In genomic region chr17:19363114-19363438, GRCh38 we compare ENCODE assay signal across 8 cellular contexts. TPM values are rescaled to one million over a fixed set of nuclear protein-coding genes. Genes with fewer than 3 reads are reported as not detected.
DNase-seq lines count a peak whose midpoint lies in the region; ATAC-seq and TF ChIP-seq lines count a peak whose summit lies in the region.

No MANE protein-coding gene starts in this region.

- no peak for DNase-seq in DND-41
- DNase-seq in SJCRH30 = no peak
- DNase-seq in epithelial cell of prostate (ENCODE audit: low read depth, low spot score) = no peak
- DNase-seq in SIG-M5 treated with dmso at 0.1 percent for 504 hours (lab: John Stamatoyannopoulos, UW; ENCODE audit: unreplicated experiment) = no peak
- DNase-seq in NCI-H2081 treated with DMSO at 0.1 percent for 48 hours (lab: John Stamatoyannopoulos, UW) = no peak

- H3K79me2 ChIP-seq in DND-41 (ENCODE audit: insufficient read depth, low read length) (no peaks in the 10 kb centered on the region), parathyroid adenoma (peaks cover 5% of the 10 kb centered on the region)

- TF ChIP-seq CTCF in DND-41 (IDR thresholded peaks at IDR 0.05; ENCODE audit: borderline replicate concordance, extremely low read depth, low read length, poor library complexity, severe bottlenecking) (no peak), parathyroid adenoma (IDR thresholded peaks at IDR 0.05) (no peak)

- H2AFZ ChIP-seq in DND-41 (ENCODE audit: low read depth, low read length) (peak overlapping the region; percentile 51; the same call in 1 of the 2 replicates), parathyroid adenoma (peak overlapping the region; percentile 96)

- H3K4me3 ChIP-seq in DND-41 (ENCODE audit: low read depth in 1 of 2, low read length in 2 of 2) (peak overlapping the region in 1 of 2 experiments; percentile 71; a peak in 2 of 4 replicates), SJCRH30 (peak overlapping the region; percentile 67), parathyroid adenoma (ENCODE audit: low read depth, low read length) (peak overlapping the region; percentile 86)

- ATAC-seq in DND-41 (ENCODE audit: insufficient read depth, low read depth) (no peak), HG02840 (IDR thresholded peaks at IDR 0.05; ENCODE audit: low FRiP score, unreplicated experiment) (no peak), HG02623 (IDR thresholded peaks at IDR 0.05; ENCODE audit: unreplicated experiment) (no peak)

- H3K27ac ChIP-seq in DND-41 (ENCODE audit: low read length) (no peak overlapping the region), SJCRH30 (no peak overlapping the region), epithelial cell of prostate (peak overlapping the region; percentile 59), parathyroid adenoma (peak overlapping the region; percentile 88)

- H3K27me3 ChIP-seq in DND-41 (ENCODE audit: insufficient read depth, low read length, poor library complexity) (no peaks in the 10 kb centered on the region), SJCRH30 (no peaks in the 10 kb centered on the region), parathyroid adenoma (ENCODE audit: control insufficient read depth, insufficient read depth, low read length) (no peaks in the 10 kb centered on the region)

- peak overlapping the region; percentile 90 for H3K4me2 ChIP-seq in DND-41 (ENCODE audit: insufficient read depth, low read length)
- H3K4me2 ChIP-seq in parathyroid adenoma (ENCODE audit: low read length) = peak overlapping the region; percentile 88

- H3K9ac ChIP-seq in DND-41 (ENCODE audit: low read depth, low read length) = peak overlapping the region; percentile 47; the same call in 1 of the 2 replicates
- H3K9ac ChIP-seq in parathyroid adenoma = no peak overlapping the region

- H3K36me3 ChIP-seq in DND-41 (ENCODE audit: insufficient read depth, low read length) = no peaks in the 10 kb centered on the region
- no peaks in the 10 kb centered on the region for H3K36me3 ChIP-seq in SJCRH30
- no peaks in the 10 kb centered on the region for H3K36me3 ChIP-seq in parathyroid adenoma (ENCODE audit: control insufficient read depth, insufficient read depth, low read length)

- H3K4me1 ChIP-seq in DND-41 (ENCODE audit: insufficient read depth, low read length) (peaks cover 17% of the 10 kb centered on the region), SJCRH30 (peaks cover 21% of the 10 kb centered on the region), parathyroid adenoma (peaks cover 25% of the 10 kb centered on the region)

- peaks cover 9% of the 10 kb centered on the region; the same call in 1 of the 2 replicates for H4K20me1 ChIP-seq in DND-41 (ENCODE audit: insufficient read depth, low read length)

- H3K9me3 ChIP-seq in DND-41 (ENCODE audit: insufficient read depth, low read length, severe bottlenecking) = no peaks in the 10 kb centered on the region
- H3K9me3 ChIP-seq in SJCRH30 (replicated peaks) = no peaks in the 10 kb centered on the region
- no peaks in the 10 kb centered on the region for H3K9me3 ChIP-seq in parathyroid adenoma (ENCODE audit: control insufficient read depth, low read length)

RNA-seq across cellular contexts. Expression of gene B9D1, which starts 0.6 kb away (rescaled TPM):
- 15.2 and 15.3 TPM in 2 replicates for total RNA-seq in SJCRH30 (2014; rRNA removed; shearing (Covaris generic))

RNA-seq across cellular contexts. Expression of gene MAPK7, which starts 15.2 kb away (rescaled TPM):
- total RNA-seq in SJCRH30 (2014; rRNA removed; shearing (Covaris generic)) = 38.3 and 43.1 TPM in 2 replicates

RNA-seq across cellular contexts. Expression of gene MFAP4, which starts 23.9 kb away (rescaled TPM):
- total RNA-seq in SJCRH30 (2014; rRNA removed; shearing (Covaris generic)) = 79.6 and 82.5 TPM in 2 replicates

RNA-seq across cellular contexts. Expression of gene RNF112, which starts 48.0 kb away (rescaled TPM):
- 1.2 and 2.4 TPM in 2 replicates for total RNA-seq in SJCRH30 (2014; rRNA removed; shearing (Covaris generic))

Comparison
In these comparisons a context has a peak if more than half of its experiments do, and no peak if none do; other contexts are left out.
1. H3K27ac ChIP-seq: peak in epithelial cell of prostate (single experiment) and parathyroid adenoma (single experiment); none in DND-41 (single experiment) and SJCRH30 (single experiment).